In genomic region chr10:127694580-127695193, GRCh38 we compare ENCODE assay signal across 10 cellular contexts. TPM values are rescaled to one million over a fixed set of nuclear protein-coding genes. Genes with fewer than 3 reads are reported as not detected.
DNase-seq lines count a peak whose midpoint lies in the region; ATAC-seq and TF ChIP-seq lines count a peak whose summit lies in the region.
"Had no signal": no experiment of that assay in that cellular context is flagged by ENCODE, and none has a peak within 500 bp of the region (broad histone marks: within the 10 kb centered on the region; RNA-seq: fewer than 3 reads in every experiment).

No MANE protein-coding gene starts in this region.

- H3K36me3 ChIP-seq in GM23248 (ENCODE audit: low read depth) (no peaks in the 10 kb centered on the region), mammary epithelial cell (ENCODE audit: insufficient read depth, low read length) (no peaks in the 10 kb centered on the region), aorta (ENCODE audit: control insufficient read depth in 1 of 2, insufficient read depth in 2 of 2, low read length in 1 of 2) (no peaks in the 10 kb centered on the region)

- CTCF ChIA-PET in mammary epithelial cell (lab: Charles Lee; ENCODE audit: low non-redundant PET), result no interaction called here

- H3K9me3 ChIP-seq in GM23248 (ENCODE audit: low read depth) (no peaks in the 10 kb centered on the region), mammary epithelial cell (replicated peaks; ENCODE audit: insufficient read depth, low read length) (no peaks in the 10 kb centered on the region), aorta (ENCODE audit: control insufficient read depth, low read length) (no peaks in the 10 kb centered on the region)

- H3K79me2 ChIP-seq in GM23248 (ENCODE audit: insufficient read depth) (no peaks in the 10 kb centered on the region), mammary epithelial cell (ENCODE audit: insufficient read depth, low read length) (no peaks in the 10 kb centered on the region)

- no TSS peak for BruUV-seq in mammary epithelial cell (replicated peaks; lab: Mats Ljungman, UMichigan)

- intact Hi-C loops in mammary epithelial cell (cut with micrococcal nuclease), result no loop called here
- intact Hi-C loops in aorta (cut with DNase I), result no loop called here

- H3K27me3 ChIP-seq in GM23248 (replicated peaks; ENCODE audit: insufficient read depth), result no peaks in the 10 kb centered on the region
- no peaks in the 10 kb centered on the region for H3K27me3 ChIP-seq in mammary epithelial cell (ENCODE audit: insufficient read depth, low read length)
- no peaks in the 10 kb centered on the region for H3K27me3 ChIP-seq in aorta (ENCODE audit: control insufficient read depth in 1 of 2, insufficient read depth in 2 of 2, low read length in 1 of 2)

- ATAC-seq in aorta (ENCODE audit: low FRiP score), result no peak

- H3K9ac ChIP-seq in GM23248 (no peak overlapping the region), mammary epithelial cell (ENCODE audit: insufficient read depth, low read length) (no peak overlapping the region)

- no peaks in the 10 kb centered on the region for H3K9me2 ChIP-seq in GM23248 (ENCODE audit: insufficient read depth)

- H3K4me3 ChIP-seq in GM23248 (no peak overlapping the region), mammary epithelial cell (replicated peaks in 1 of 3; ENCODE audit: insufficient read depth in 1 of 3, low read depth in 2 of 3, low read length in 3 of 3) (no peak overlapping the region), aorta (ENCODE audit: low read length in 2 of 2) (no peak overlapping the region)

- 36 to 38% methylated on average over 8 of the region's 8 CpGs for WGBS in GM23248 (ENCODE audit: low coverage in 1 of 2, low lambda C conversion rate in 2 of 2, missing lambda C conversion rate in 2 of 2), 2 experiments
- 58% methylated on average over 6 of the region's 8 CpGs for WGBS in mammary epithelial cell (ENCODE audit: low coverage, missing lambda C conversion rate)
- 37% methylated on average over 8 of the region's 8 CpGs for WGBS in aorta, 2 donors

- H3F3A ChIP-seq in GM23248 (ENCODE audit: insufficient read depth), result no peaks in the 10 kb centered on the region

- H3K4me1 ChIP-seq in GM23248 (ENCODE audit: insufficient read depth) (no peaks in the 10 kb centered on the region), mammary epithelial cell (ENCODE audit: insufficient read depth, low read length) (no peaks in the 10 kb centered on the region), aorta (ENCODE audit: control insufficient read depth in 1 of 2, insufficient read depth in 2 of 2, low read length in 2 of 2) (no peaks in the 10 kb centered on the region)

- peak; percentile 48 to 53 for TF ChIP-seq CTCF in mammary epithelial cell (conservative IDR thresholded peaks at IDR 0.05 in 1 of 2, IDR thresholded peaks at IDR 0.05 in 1 of 2; ENCODE audit: extremely low read depth in 1 of 2, insufficient read depth in 1 of 2, low read depth in 1 of 2, low read length in 2 of 2)

- H3K27ac ChIP-seq in GM23248 (no peak overlapping the region), mammary epithelial cell (ENCODE audit: insufficient read depth, low read depth, low read length) (no peak overlapping the region), aorta (ENCODE audit: low read depth in 1 of 2, low read length in 2 of 2) (no peak overlapping the region)

- in situ Hi-C loops in GM23248 (cut with MboI), result no loop called here
- in situ Hi-C loops in mammary epithelial cell (cut with MboI; ENCODE audit: low sequenced_read_pairs in 2 of 2), result no loop called here

- dilution Hi-C loops in mammary epithelial cell (cut with HindIII; ENCODE audit: low sequenced_read_pairs), result no loop called here

- no peaks in the 10 kb centered on the region for H4K20me1 ChIP-seq in GM23248 (ENCODE audit: insufficient read depth)
- no peaks in the 10 kb centered on the region for H4K20me1 ChIP-seq in mammary epithelial cell (ENCODE audit: insufficient read depth, low read length)

- H3K4me2 ChIP-seq in GM23248 (ENCODE audit: unreplicated experiment) (no peak overlapping the region), mammary epithelial cell (ENCODE audit: insufficient read depth, low read depth, low read length) (no peak overlapping the region)

- DNase-seq in NCI-H146 (lab: John Stamatoyannopoulos, UW), result peak; percentile 27
- DNase-seq in NCI-H146 treated with DMSO at 0.1 percent for 48 hours (lab: John Stamatoyannopoulos, UW; ENCODE audit: unreplicated experiment), result no peak
- DNase-seq in GM23248, result peak; percentile 25
- DNase-seq in NCI-H748 (lab: John Stamatoyannopoulos, UW; ENCODE audit: unreplicated experiment), result peak; percentile 80
- DNase-seq in mammary epithelial cell, result peak; percentile 5
- DNase-seq in stimulated activated CD4-positive, alpha-beta T cell treated with anti-CD3 and anti-CD28 coated beads, Interleukin-15, amount 100 ng/mL, for 24 hours, result peak; percentile 66
- DNase-seq in aorta, result no peak
- no peak for DNase-seq in middle frontal gyrus (ENCODE audit: extremely low spot score, low spot score)

- H2AFZ ChIP-seq in GM23248 (no peak overlapping the region), mammary epithelial cell (ENCODE audit: low read depth, low read length) (no peak overlapping the region)

RNA-seq across cellular contexts. Expression of gene FOXI2, which starts 42.3 kb away (rescaled TPM):
- total RNA-seq in GM23248 (2014; rRNA removed; shearing (Covaris generic)), result not detected in 2 replicates
- not detected in 2 replicates for polyA plus RNA-seq in GM23248 (2016; fragmentation: Nextera tagmentation; extraction: Ambion mirVana)
- not detected for total RNA-seq in mammary epithelial cell
- not detected for polyA plus RNA-seq in mammary epithelial cell
- polyA minus RNA-seq in mammary epithelial cell, result not detected
- total RNA-seq in aorta, result under 1 TPM; 0.23 to 0.48 TPM
- polyA plus RNA-seq in aorta, result not detected
- total RNA-seq: pulmonary artery endothelial cell had no signal
- polyA plus RNA-seq: AG04450 had no signal

Comparison
In these comparisons a context has a peak if more than half of its experiments do, and no peak if none do; other contexts are left out.
1. DNase-seq: peak in NCI-H146 (single experiment), GM23248 (single experiment), NCI-H748 (single experiment), mammary epithelial cell (single experiment) and stimulated activated CD4-positive, alpha-beta T cell treated with anti-CD3 and anti-CD28 coated beads, Interleukin-15, amount 100 ng/mL, for 24 hours (single experiment); none in NCI-H146 treated with DMSO at 0.1 percent for 48 hours (single experiment), aorta (0 of 2) and middle frontal gyrus (single experiment).